Comparison of ENCODE assay signal across 2 cellular contexts in the genomic region with DNA sequence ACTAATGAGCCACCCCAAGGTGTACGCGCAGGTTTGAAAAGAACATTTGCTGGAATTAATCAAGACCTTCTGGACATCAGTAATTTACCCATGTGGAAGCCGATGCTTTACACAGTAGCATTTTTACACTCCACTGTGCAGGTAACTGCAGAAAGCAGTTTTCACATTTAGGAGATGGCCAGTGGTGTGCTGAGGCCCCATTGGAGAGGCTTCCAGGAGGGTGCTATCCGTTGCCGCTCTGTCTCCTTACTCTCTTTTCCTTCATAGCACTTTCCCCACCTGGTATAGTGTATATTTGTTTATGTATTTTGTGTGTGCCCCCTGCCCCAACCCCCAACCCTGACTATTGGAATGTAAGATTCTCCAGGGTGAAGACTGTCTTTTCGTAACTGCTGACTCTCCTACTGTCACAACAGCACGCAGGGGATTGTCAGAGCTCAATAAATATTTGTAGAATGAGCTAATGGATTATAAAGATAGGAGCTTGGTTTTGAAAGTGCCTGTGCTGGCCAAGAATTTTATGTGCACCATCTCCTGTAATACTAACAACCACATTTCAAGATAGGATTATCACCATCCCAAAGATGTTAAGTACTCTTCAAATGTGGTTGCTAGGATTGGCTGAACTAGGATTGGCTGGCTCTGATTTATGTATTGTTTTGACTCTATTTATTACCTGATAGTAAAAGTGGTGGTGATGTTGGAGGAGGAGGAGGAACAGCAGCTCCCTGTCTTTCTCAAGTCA.
TF ChIP-seq lines count a peak whose summit lies in the region.

No MANE protein-coding gene starts in this region.

TF ChIP-seq in SK-N-SH treated with all-trans-retinoic acid at 6 μM for 48 hours, 23 proteins besides CTCF, POLR2A, EP300 and RAD21 (continued from another document):
- TF ChIP-seq, protein P1, sequence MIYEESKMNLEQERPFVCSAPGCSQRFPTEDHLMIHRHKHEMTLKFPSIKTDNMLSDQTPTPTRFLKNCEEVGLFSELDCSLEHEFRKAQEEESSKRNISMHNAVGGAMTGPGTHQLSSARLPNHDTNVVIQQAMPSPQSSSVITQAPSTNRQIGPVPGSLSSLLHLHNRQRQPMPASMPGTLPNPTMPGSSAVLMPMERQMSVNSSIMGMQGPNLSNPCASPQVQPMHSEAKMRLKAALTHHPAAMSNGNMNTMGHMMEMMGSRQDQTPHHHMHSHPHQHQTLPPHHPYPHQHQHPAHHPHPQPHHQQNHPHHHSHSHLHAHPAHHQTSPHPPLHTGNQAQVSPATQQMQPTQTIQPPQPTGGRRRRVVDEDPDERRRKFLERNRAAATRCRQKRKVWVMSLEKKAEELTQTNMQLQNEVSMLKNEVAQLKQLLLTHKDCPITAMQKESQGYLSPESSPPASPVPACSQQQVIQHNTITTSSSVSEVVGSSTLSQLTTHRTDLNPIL (CRISPR knock-in tag; IDR thresholded peaks at IDR 0.05; ENCODE audit: low read depth), result peak; percentile 59; the same call in 1 of the 2 replicates
- TF ChIP-seq SNAI2 (CRISPR knock-in tag; IDR thresholded peaks at IDR 0.05) (no peak), OSR1 (CRISPR knock-in tag; IDR thresholded peaks at IDR 0.05) (no peak)
- TF ChIP-seq, protein P2, sequence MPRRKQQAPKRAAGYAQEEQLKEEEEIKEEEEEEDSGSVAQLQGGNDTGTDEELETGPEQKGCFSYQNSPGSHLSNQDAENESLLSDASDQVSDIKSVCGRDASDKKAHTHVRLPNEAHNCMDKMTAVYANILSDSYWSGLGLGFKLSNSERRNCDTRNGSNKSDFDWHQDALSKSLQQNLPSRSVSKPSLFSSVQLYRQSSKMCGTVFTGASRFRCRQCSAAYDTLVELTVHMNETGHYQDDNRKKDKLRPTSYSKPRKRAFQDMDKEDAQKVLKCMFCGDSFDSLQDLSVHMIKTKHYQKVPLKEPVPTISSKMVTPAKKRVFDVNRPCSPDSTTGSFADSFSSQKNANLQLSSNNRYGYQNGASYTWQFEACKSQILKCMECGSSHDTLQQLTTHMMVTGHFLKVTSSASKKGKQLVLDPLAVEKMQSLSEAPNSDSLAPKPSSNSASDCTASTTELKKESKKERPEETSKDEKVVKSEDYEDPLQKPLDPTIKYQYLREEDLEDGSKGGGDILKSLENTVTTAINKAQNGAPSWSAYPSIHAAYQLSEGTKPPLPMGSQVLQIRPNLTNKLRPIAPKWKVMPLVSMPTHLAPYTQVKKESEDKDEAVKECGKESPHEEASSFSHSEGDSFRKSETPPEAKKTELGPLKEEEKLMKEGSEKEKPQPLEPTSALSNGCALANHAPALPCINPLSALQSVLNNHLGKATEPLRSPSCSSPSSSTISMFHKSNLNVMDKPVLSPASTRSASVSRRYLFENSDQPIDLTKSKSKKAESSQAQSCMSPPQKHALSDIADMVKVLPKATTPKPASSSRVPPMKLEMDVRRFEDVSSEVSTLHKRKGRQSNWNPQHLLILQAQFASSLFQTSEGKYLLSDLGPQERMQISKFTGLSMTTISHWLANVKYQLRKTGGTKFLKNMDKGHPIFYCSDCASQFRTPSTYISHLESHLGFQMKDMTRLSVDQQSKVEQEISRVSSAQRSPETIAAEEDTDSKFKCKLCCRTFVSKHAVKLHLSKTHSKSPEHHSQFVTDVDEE (CRISPR knock-in tag; IDR thresholded peaks at IDR 0.05), result no peak

TF ChIP-seq in SK-N-SH, 30 proteins besides CTCF, POLR2A, EP300 and RAD21 (continued from another document):
- TF ChIP-seq, protein P3, sequence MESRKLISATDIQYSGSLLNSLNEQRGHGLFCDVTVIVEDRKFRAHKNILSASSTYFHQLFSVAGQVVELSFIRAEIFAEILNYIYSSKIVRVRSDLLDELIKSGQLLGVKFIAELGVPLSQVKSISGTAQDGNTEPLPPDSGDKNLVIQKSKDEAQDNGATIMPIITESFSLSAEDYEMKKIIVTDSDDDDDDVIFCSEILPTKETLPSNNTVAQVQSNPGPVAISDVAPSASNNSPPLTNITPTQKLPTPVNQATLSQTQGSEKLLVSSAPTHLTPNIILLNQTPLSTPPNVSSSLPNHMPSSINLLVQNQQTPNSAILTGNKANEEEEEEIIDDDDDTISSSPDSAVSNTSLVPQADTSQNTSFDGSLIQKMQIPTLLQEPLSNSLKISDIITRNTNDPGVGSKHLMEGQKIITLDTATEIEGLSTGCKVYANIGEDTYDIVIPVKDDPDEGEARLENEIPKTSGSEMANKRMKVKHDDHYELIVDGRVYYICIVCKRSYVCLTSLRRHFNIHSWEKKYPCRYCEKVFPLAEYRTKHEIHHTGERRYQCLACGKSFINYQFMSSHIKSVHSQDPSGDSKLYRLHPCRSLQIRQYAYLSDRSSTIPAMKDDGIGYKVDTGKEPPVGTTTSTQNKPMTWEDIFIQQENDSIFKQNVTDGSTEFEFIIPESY (IDR thresholded peaks at IDR 0.05; ENCODE audit: borderline replicate concordance, low read depth), result no peak
- TF ChIP-seq ELF1 (IDR thresholded peaks at IDR 0.05) (no peak), FOSL2 (IDR thresholded peaks at IDR 0.05; ENCODE audit: borderline replicate concordance, low read depth) (no peak), FOXJ3 (CRISPR knock-in tag; IDR thresholded peaks at IDR 0.05) (no peak), TAF1 (IDR thresholded peaks at IDR 0.05; ENCODE audit: borderline replicate concordance, low read depth, low read length) (no peak), GATA2 (CRISPR knock-in tag; IDR thresholded peaks at IDR 0.05) (no peak), CHD2 (IDR thresholded peaks at IDR 0.05; ENCODE audit: low read length, partially characterized antibody) (no peak), SIN3A (IDR thresholded peaks at IDR 0.05; ENCODE audit: borderline replicate concordance, low read depth, low read length) (no peak), RFX5 (IDR thresholded peaks at IDR 0.05; ENCODE audit: low read length) (no peak), TCF12 (IDR thresholded peaks at IDR 0.05) (no peak), NRF1 (IDR thresholded peaks at IDR 0.05; ENCODE audit: low read depth, low read length) (no peak), TEAD4 (IDR thresholded peaks at IDR 0.05; ENCODE audit: borderline replicate concordance, insufficient read depth) (no peak)
- TF ChIP-seq, protein P4, sequence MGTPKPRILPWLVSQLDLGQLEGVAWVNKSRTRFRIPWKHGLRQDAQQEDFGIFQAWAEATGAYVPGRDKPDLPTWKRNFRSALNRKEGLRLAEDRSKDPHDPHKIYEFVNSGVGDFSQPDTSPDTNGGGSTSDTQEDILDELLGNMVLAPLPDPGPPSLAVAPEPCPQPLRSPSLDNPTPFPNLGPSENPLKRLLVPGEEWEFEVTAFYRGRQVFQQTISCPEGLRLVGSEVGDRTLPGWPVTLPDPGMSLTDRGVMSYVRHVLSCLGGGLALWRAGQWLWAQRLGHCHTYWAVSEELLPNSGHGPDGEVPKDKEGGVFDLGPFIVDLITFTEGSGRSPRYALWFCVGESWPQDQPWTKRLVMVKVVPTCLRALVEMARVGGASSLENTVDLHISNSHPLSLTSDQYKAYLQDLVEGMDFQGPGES (IDR thresholded peaks at IDR 0.05; ENCODE audit: low read depth, low read length), result no peak
- TF ChIP-seq, protein P5, sequence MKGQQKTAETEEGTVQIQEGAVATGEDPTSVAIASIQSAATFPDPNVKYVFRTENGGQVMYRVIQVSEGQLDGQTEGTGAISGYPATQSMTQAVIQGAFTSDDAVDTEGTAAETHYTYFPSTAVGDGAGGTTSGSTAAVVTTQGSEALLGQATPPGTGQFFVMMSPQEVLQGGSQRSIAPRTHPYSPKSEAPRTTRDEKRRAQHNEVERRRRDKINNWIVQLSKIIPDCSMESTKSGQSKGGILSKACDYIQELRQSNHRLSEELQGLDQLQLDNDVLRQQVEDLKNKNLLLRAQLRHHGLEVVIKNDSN (IDR thresholded peaks at IDR 0.05; ENCODE audit: borderline replicate concordance, low read depth), result no peak
- TF ChIP-seq, protein P6, sequence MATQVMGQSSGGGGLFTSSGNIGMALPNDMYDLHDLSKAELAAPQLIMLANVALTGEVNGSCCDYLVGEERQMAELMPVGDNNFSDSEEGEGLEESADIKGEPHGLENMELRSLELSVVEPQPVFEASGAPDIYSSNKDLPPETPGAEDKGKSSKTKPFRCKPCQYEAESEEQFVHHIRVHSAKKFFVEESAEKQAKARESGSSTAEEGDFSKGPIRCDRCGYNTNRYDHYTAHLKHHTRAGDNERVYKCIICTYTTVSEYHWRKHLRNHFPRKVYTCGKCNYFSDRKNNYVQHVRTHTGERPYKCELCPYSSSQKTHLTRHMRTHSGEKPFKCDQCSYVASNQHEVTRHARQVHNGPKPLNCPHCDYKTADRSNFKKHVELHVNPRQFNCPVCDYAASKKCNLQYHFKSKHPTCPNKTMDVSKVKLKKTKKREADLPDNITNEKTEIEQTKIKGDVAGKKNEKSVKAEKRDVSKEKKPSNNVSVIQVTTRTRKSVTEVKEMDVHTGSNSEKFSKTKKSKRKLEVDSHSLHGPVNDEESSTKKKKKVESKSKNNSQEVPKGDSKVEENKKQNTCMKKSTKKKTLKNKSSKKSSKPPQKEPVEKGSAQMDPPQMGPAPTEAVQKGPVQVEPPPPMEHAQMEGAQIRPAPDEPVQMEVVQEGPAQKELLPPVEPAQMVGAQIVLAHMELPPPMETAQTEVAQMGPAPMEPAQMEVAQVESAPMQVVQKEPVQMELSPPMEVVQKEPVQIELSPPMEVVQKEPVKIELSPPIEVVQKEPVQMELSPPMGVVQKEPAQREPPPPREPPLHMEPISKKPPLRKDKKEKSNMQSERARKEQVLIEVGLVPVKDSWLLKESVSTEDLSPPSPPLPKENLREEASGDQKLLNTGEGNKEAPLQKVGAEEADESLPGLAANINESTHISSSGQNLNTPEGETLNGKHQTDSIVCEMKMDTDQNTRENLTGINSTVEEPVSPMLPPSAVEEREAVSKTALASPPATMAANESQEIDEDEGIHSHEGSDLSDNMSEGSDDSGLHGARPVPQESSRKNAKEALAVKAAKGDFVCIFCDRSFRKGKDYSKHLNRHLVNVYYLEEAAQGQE (IDR thresholded peaks at IDR 0.05; ENCODE audit: low read depth, low read length), result no peak
- TF ChIP-seq, protein P7, sequence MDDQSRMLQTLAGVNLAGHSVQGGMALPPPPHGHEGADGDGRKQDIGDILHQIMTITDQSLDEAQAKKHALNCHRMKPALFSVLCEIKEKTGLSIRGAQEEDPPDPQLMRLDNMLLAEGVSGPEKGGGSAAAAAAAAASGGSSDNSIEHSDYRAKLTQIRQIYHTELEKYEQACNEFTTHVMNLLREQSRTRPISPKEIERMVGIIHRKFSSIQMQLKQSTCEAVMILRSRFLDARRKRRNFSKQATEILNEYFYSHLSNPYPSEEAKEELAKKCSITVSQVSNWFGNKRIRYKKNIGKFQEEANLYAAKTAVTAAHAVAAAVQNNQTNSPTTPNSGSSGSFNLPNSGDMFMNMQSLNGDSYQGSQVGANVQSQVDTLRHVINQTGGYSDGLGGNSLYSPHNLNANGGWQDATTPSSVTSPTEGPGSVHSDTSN (IDR thresholded peaks at IDR 0.05), result no peak
- TF ChIP-seq, protein P8, sequence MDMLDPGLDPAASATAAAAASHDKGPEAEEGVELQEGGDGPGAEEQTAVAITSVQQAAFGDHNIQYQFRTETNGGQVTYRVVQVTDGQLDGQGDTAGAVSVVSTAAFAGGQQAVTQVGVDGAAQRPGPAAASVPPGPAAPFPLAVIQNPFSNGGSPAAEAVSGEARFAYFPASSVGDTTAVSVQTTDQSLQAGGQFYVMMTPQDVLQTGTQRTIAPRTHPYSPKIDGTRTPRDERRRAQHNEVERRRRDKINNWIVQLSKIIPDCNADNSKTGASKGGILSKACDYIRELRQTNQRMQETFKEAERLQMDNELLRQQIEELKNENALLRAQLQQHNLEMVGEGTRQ (IDR thresholded peaks at IDR 0.05; ENCODE audit: borderline replicate concordance, low read depth, low read length), result no peak
